In the genomic region with DNA sequence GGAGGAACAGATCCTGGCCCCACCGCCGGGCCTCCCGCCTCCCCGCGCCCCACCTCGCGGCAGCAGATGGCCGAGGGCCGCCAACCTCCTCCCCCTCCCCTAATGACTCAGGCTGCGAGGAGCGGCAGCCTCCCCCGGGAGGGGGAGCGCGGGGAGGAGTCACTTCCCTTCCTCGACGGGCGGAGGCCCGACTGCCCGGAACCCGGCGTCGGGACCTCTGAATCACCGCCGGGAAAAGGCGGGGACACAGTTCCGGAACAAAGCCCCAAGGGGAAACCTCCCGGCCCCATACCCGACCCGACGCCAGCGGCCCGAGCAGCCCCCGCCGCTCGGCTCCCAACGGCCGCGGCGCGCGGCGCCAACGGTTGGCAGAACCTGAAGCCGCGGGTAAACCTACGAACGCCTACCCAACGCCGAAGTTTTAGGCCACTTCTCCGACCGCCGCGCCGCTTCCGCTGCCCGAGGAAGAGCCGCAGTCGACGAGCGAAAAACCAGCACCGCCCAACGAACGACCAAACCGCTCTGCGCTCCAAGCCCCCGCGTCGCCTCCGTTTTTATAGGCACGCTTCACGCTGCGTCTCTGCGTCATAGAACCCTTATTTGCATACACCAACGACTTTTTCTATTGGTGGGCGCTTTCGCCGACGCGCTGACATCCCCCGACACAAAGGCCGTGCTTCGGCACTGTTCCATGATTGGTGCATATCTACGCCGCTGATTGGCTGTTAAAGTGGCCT, we compare ENCODE assay signal across 8 cellular contexts. TPM values are rescaled to one million over a fixed set of nuclear protein-coding genes. Genes with fewer than 3 reads are reported as not detected.
DNase-seq lines count a peak whose midpoint lies in the region; ATAC-seq and TF ChIP-seq lines count a peak whose summit lies in the region.

No MANE protein-coding gene starts in this region.

- peak overlapping the region; percentile 90 for H3K4me3 Mint-ChIP-seq in chondrocyte (ENCODE audit: unreplicated experiment)

- H3K27me3 Mint-ChIP-seq in chondrocyte (ENCODE audit: low read depth): no peaks in the 10 kb centered on the region

- H3K27ac Mint-ChIP-seq in chondrocyte (ENCODE audit: unreplicated experiment): peak overlapping the region; percentile 100

- DNase-seq in AML-193 (lab: John Stamatoyannopoulos, UW) (peak; percentile 100), NCI-H460 (ENCODE audit: extremely low read depth, low read depth) (peak; percentile 100), chondrocyte (ENCODE audit: low spot score) (peak; percentile 96), kidney glomerular epithelial cell (lab: John Stamatoyannopoulos, UW) (peak; percentile 100)
- DNase-seq in activated CD4-positive, alpha-beta T cell treated with anti-CD3 and anti-CD28 coated beads for 24 hours (ENCODE audit: low read depth in 2 of 2): peak; percentile 85 to 87
- peak; percentile 76 to 92 for DNase-seq in stimulated activated CD4-positive, alpha-beta T cell treated with anti-CD3 and anti-CD28 coated beads, Interleukin-1b, Interleukin-23, amount 100 ng/mL, for 1 hour (ENCODE audit: low read depth in 2 of 2)

- ATAC-seq in HG03432 (IDR thresholded peaks at IDR 0.05; ENCODE audit: unreplicated experiment): peak; percentile 60

- peaks cover 23% of the 10 kb centered on the region for H3K36me3 Mint-ChIP-seq in chondrocyte (ENCODE audit: low read depth)

- peaks cover 46% of the 10 kb centered on the region for H3K4me1 Mint-ChIP-seq in chondrocyte (ENCODE audit: low read depth)

- TF ChIP-seq POLR2A in GM19193 (IDR thresholded peaks at IDR 0.05; ENCODE audit: extremely low read depth, insufficient read depth, insufficient read length): peak; percentile 100

- H3K9me3 Mint-ChIP-seq in chondrocyte (ENCODE audit: low read depth): no peaks in the 10 kb centered on the region

- TF ChIP-seq CTCF in chondrocyte (IDR thresholded peaks at IDR 0.05): peak; percentile 59

RNA-seq across cellular contexts. Expression of a gene that starts 5.2 kb away (rescaled TPM):
- total RNA-seq in NCI-H460 (2014; rRNA removed; shearing (Covaris generic)): 25.8 and 33.8 TPM in 2 replicates
- 38.9 and 46.4 TPM in 2 replicates for polyA plus RNA-seq in NCI-H460 (2014; cell fraction: nucleus; rRNA removed)
- total RNA-seq in chondrocyte: 20.9 to 35.8 TPM (median 21.0 TPM) in 3 replicates

RNA-seq across cellular contexts. Expression of a gene that starts 14.4 kb away (rescaled TPM):
- 21.6 and 23.1 TPM in 2 replicates for total RNA-seq in NCI-H460 (2014; rRNA removed; shearing (Covaris generic))
- 57.3 and 86.7 TPM in 2 replicates for polyA plus RNA-seq in NCI-H460 (2014; cell fraction: nucleus; rRNA removed)
- total RNA-seq in chondrocyte: 27.8 to 34.7 TPM (median 30.0 TPM) in 3 replicates

RNA-seq across cellular contexts. Expression of a gene that starts 58.2 kb away (rescaled TPM):
- total RNA-seq in NCI-H460 (2014; rRNA removed; shearing (Covaris generic)): 14.5 and 18.0 TPM in 2 replicates
- 7.7 and 13.1 TPM in 2 replicates for polyA plus RNA-seq in NCI-H460 (2014; cell fraction: nucleus; rRNA removed)
- total RNA-seq in chondrocyte: 5.2 to 52.3 TPM (median 5.6 TPM) in 3 replicates

Comparison
In these comparisons a context has a peak if more than half of its experiments do, and no peak if none do; other contexts are left out.
1. Peak in every context shown above with its lines: DNase-seq and ATAC-seq.